32 cellular contexts compared by ENCODE assay signal in genomic region chr5:21693591-21693990, GRCh38.
"Had no signal": no experiment of that assay in that cellular context is flagged by ENCODE, and none has a peak within 500 bp of the region (broad histone marks: within the 10 kb centered on the region; RNA-seq: fewer than 3 reads in every experiment).

No MANE protein-coding gene starts in this region.

- ATAC-seq: activated CD4-positive, alpha-beta T cell treated with anti-CD3 and anti-CD28 coated beads for 36 hours; activated CD8-positive, alpha-beta memory T cell treated with anti-CD3 and anti-CD28 coated beads, Interleukin-2, amount 10 ng/mL, durations not matched to agents 7 days and 5 days; activated CD8-positive, alpha-beta T cell treated with anti-CD3 and anti-CD28 coated beads, Interleukin-2, amount 10 ng/mL, durations not matched to agents 7 days and 5 days; activated naive CD8-positive, alpha-beta T cell treated with anti-CD3 and anti-CD28 coated beads, Interleukin-2, amount 50 U/mL, for 24 hours; effector memory CD8-positive, alpha-beta T cell; esophagus mucosa; gastroesophageal sphincter; heart right ventricle had no signal

- H3K27ac Mint-ChIP-seq: activated CD4-positive, alpha-beta memory T cell treated with anti-CD3 and anti-CD28 coated beads for 36 hours; activated CD4-positive, alpha-beta T cell treated with anti-CD3 and anti-CD28 coated beads for 36 hours; activated CD4-positive, alpha-beta T cell treated with anti-CD3 and anti-CD28 coated beads, Interleukin-2, amount 10 ng/mL, durations not matched to agents 24 days and 14 days; activated CD8-positive, alpha-beta memory T cell treated with anti-CD3 and anti-CD28 coated beads, Interleukin-2, amount 10 ng/mL, durations not matched to agents 7 days and 5 days; activated CD8-positive, alpha-beta T cell treated with anti-CD3 and anti-CD28 coated beads, Interleukin-2, amount 10 ng/mL, durations not matched to agents 7 days and 5 days; activated naive CD4-positive, alpha-beta T cell treated with anti-CD3 and anti-CD28 coated beads for 36 hours; activated naive CD4-positive, alpha-beta T cell treated with anti-CD3 and anti-CD28 coated beads, Interleukin-2, amount 50 U/mL, for 24 hours; activated naive CD8-positive, alpha-beta T cell treated with anti-CD3 and anti-CD28 coated beads for 36 hours; activated naive CD8-positive, alpha-beta T cell treated with anti-CD3 and anti-CD28 coated beads, Interleukin-2, amount 50 U/mL, for 24 hours; activated T-helper 1 cell treated with anti-CD3 and anti-CD28 coated beads, Interleukin-12 subunit alpha, Interleukin-12 subunit beta, Interleukin-2, Interleukin-4 antibody, amounts not matched to agents 30 ng/mL and 10 ng/mL and 1 ng/mL, durations not matched to agents 14 hours and 24 hours and 36 hours; activated T-helper 2 cell treated with anti-CD3 and anti-CD28 coated beads, Interferon-gamma antibody, Interleukin-2, Interleukin-4, amounts not matched to agents 10 μg/mL and 5 μg/mL and 100 μg/mL, durations not matched to agents 14 hours and 24 hours and 36 hours; effector memory CD8-positive, alpha-beta T cell had no signal

- DNase-seq: activated CD4-positive, alpha-beta memory T cell treated with anti-CD3 and anti-CD28 coated beads for 36 hours; activated CD4-positive, alpha-beta T cell treated with anti-CD3 and anti-CD28 coated beads for 36 hours; activated CD4-positive, alpha-beta T cell treated with anti-CD3 and anti-CD28 coated beads, Interleukin-2, amount 10 ng/mL, durations not matched to agents 24 days and 14 days; activated CD4-positive, CD25-positive, alpha-beta regulatory T cell; activated CD4-positive, CD25-positive, alpha-beta regulatory T cell treated with anti-CD3 and anti-CD28 coated beads, Interleukin-2, amount 50 U/mL, for 72 hours; activated CD8-positive, alpha-beta memory T cell treated with anti-CD3 and anti-CD28 coated beads, Interleukin-2, amount 10 ng/mL, durations not matched to agents 7 days and 5 days; activated CD8-positive, alpha-beta memory T cell treated with anti-CD3 and anti-CD28 coated beads, Interleukin-2, amount 50 U/mL, for 4 hours; activated CD8-positive, alpha-beta T cell treated with anti-CD3 and anti-CD28 coated beads, Interleukin-2, amount 10 ng/mL, durations not matched to agents 7 days and 5 days; activated effector memory CD4-positive, alpha-beta T cell treated with anti-CD3 and anti-CD28 coated beads, Interleukin-2, amount 50 U/mL, for 16 hours; activated naive CD4-positive, alpha-beta T cell treated with anti-CD3 and anti-CD28 coated beads for 36 hours; activated naive CD8-positive, alpha-beta T cell treated with anti-CD3 and anti-CD28 coated beads for 36 hours; activated naive CD8-positive, alpha-beta T cell treated with anti-CD3 and anti-CD28 coated beads, Interleukin-2, amount 50 U/mL, for 24 hours; activated T-cell treated with anti-CD3 and anti-CD28 coated beads, Interleukin-2, amount 50 U/mL, for 1 hour; activated T-cell treated with anti-CD3 and anti-CD28 coated beads, Interleukin-2, amount 50 U/mL, for 48 hours; adrenal gland; cortex of kidney; dermis blood vessel endothelial cell; effector CD4-positive, alpha-beta T cell; effector memory CD8-positive, alpha-beta T cell; foreskin melanocyte; heart right ventricle; T-helper 2 cell had no signal

- H3K4me1 ChIP-seq: adrenal gland, ascending aorta, breast epithelium, gastroesophageal sphincter, heart right ventricle had no signal

- H3K4me3 Mint-ChIP-seq: activated CD4-positive, alpha-beta memory T cell treated with anti-CD3 and anti-CD28 coated beads for 36 hours; activated CD4-positive, alpha-beta T cell treated with anti-CD3 and anti-CD28 coated beads for 36 hours; activated CD4-positive, alpha-beta T cell treated with anti-CD3 and anti-CD28 coated beads, Interleukin-2, amount 10 ng/mL, durations not matched to agents 24 days and 14 days; activated CD8-positive, alpha-beta memory T cell treated with anti-CD3 and anti-CD28 coated beads, Interleukin-2, amount 10 ng/mL, durations not matched to agents 7 days and 5 days; activated CD8-positive, alpha-beta T cell treated with anti-CD3 and anti-CD28 coated beads, Interleukin-2, amount 10 ng/mL, durations not matched to agents 7 days and 5 days; activated naive CD4-positive, alpha-beta T cell treated with anti-CD3 and anti-CD28 coated beads for 36 hours; activated naive CD4-positive, alpha-beta T cell treated with anti-CD3 and anti-CD28 coated beads, Interleukin-2, amount 50 U/mL, for 24 hours; activated naive CD8-positive, alpha-beta T cell treated with anti-CD3 and anti-CD28 coated beads for 36 hours; activated naive CD8-positive, alpha-beta T cell treated with anti-CD3 and anti-CD28 coated beads, Interleukin-2, amount 50 U/mL, for 24 hours; activated T-helper 1 cell treated with anti-CD3 and anti-CD28 coated beads, Interleukin-12 subunit alpha, Interleukin-12 subunit beta, Interleukin-2, Interleukin-4 antibody, amounts not matched to agents 30 ng/mL and 10 ng/mL and 1 ng/mL, durations not matched to agents 14 hours and 24 hours and 36 hours; central memory CD8-positive, alpha-beta T cell; effector memory CD8-positive, alpha-beta T cell had no signal

- H3K9me3 ChIP-seq: adrenal gland, ascending aorta, gastroesophageal sphincter had no signal

- H3K4me3 ChIP-seq: adrenal gland, ascending aorta, breast epithelium, gastroesophageal sphincter, heart right ventricle had no signal

- H3K27me3 ChIP-seq: adrenal gland, ascending aorta, breast epithelium, gastroesophageal sphincter, heart right ventricle had no signal

- H3K27me3 Mint-ChIP-seq: activated CD4-positive, alpha-beta memory T cell treated with anti-CD3 and anti-CD28 coated beads for 36 hours; activated CD4-positive, alpha-beta T cell treated with anti-CD3 and anti-CD28 coated beads for 36 hours; activated CD4-positive, alpha-beta T cell treated with anti-CD3 and anti-CD28 coated beads, Interleukin-2, amount 10 ng/mL, durations not matched to agents 24 days and 14 days; activated CD8-positive, alpha-beta memory T cell treated with anti-CD3 and anti-CD28 coated beads, Interleukin-2, amount 10 ng/mL, durations not matched to agents 7 days and 5 days; activated naive CD4-positive, alpha-beta T cell treated with anti-CD3 and anti-CD28 coated beads, Interleukin-2, amount 50 U/mL, for 24 hours; activated naive CD8-positive, alpha-beta T cell treated with anti-CD3 and anti-CD28 coated beads for 36 hours; activated naive CD8-positive, alpha-beta T cell treated with anti-CD3 and anti-CD28 coated beads, Interleukin-2, amount 50 U/mL, for 24 hours; brain; central memory CD8-positive, alpha-beta T cell; effector memory CD8-positive, alpha-beta T cell had no signal

- H3K4me1 Mint-ChIP-seq: activated CD4-positive, alpha-beta T cell treated with anti-CD3 and anti-CD28 coated beads for 36 hours; activated CD4-positive, alpha-beta T cell treated with anti-CD3 and anti-CD28 coated beads, Interleukin-2, amount 10 ng/mL, durations not matched to agents 24 days and 14 days; activated CD8-positive, alpha-beta memory T cell treated with anti-CD3 and anti-CD28 coated beads, Interleukin-2, amount 10 ng/mL, durations not matched to agents 7 days and 5 days; activated naive CD4-positive, alpha-beta T cell treated with anti-CD3 and anti-CD28 coated beads, Interleukin-2, amount 50 U/mL, for 24 hours; activated naive CD8-positive, alpha-beta T cell treated with anti-CD3 and anti-CD28 coated beads for 36 hours; activated naive CD8-positive, alpha-beta T cell treated with anti-CD3 and anti-CD28 coated beads, Interleukin-2, amount 50 U/mL, for 24 hours; brain; central memory CD8-positive, alpha-beta T cell had no signal

- H3K36me3 Mint-ChIP-seq: activated CD4-positive, alpha-beta memory T cell treated with anti-CD3 and anti-CD28 coated beads for 36 hours; activated CD8-positive, alpha-beta memory T cell treated with anti-CD3 and anti-CD28 coated beads, Interleukin-2, amount 10 ng/mL, durations not matched to agents 7 days and 5 days; activated naive CD4-positive, alpha-beta T cell treated with anti-CD3 and anti-CD28 coated beads, Interleukin-2, amount 50 U/mL, for 24 hours; activated naive CD8-positive, alpha-beta T cell treated with anti-CD3 and anti-CD28 coated beads for 36 hours; brain had no signal

- H3K9me3 Mint-ChIP-seq: activated T-helper 1 cell treated with anti-CD3 and anti-CD28 coated beads, Interleukin-12 subunit alpha, Interleukin-12 subunit beta, Interleukin-2, Interleukin-4 antibody, amounts not matched to agents 30 ng/mL and 10 ng/mL and 1 ng/mL, durations not matched to agents 14 hours and 24 hours and 36 hours had no signal

- FAIRE-seq: endothelial cell of umbilical vein had no signal

- H3K36me3 ChIP-seq: adrenal gland, ascending aorta, breast epithelium, gastroesophageal sphincter, heart right ventricle had no signal

- H3K27ac ChIP-seq: adrenal gland, ascending aorta, breast epithelium, gastroesophageal sphincter, heart right ventricle had no signal
